17 cellular contexts compared by ENCODE assay signal in genomic region chr11:16936643-16937042, GRCh38.
DNase-seq lines count a peak whose midpoint lies in the region; ATAC-seq and TF ChIP-seq lines count a peak whose summit lies in the region.
"Had no signal": no experiment of that assay in that cellular context is flagged by ENCODE, and none has a peak within 500 bp of the region (broad histone marks: within the 10 kb centered on the region; RNA-seq: fewer than 3 reads in every experiment).

No MANE protein-coding gene starts in this region.

- no peaks in the 10 kb centered on the region for H3K4me1 Mint-ChIP-seq in CD14-positive monocyte
- H3K4me1 Mint-ChIP-seq in stimulated activated naive B cell treated with anti-CD40 and anti-IgM and Interleukin-4, amounts not matched to agents 10 μg/mL and 1 μg/mL and 100 μg/mL, for 72 hours: peaks cover 0 to 6% of the 10 kb centered on the region in 2 donors
- H3K4me1 Mint-ChIP-seq: activated naive CD4-positive, alpha-beta T cell treated with anti-CD3 and anti-CD28 coated beads, Interleukin-2, amount 50 U/mL, for 24 hours had no signal

- H3K27me3 Mint-ChIP-seq in CD14-positive monocyte (ENCODE audit: low read depth in 3 of 3): peaks cover 4 to 10% (median 5%) of the 10 kb centered on the region in 3 donors
- H3K27me3 Mint-ChIP-seq in stimulated activated naive B cell treated with anti-CD40 and anti-IgM and Interleukin-4, amounts not matched to agents 10 μg/mL and 1 μg/mL and 100 μg/mL, for 72 hours: peaks cover 3 to 9% of the 10 kb centered on the region in 2 donors
- H3K27me3 Mint-ChIP-seq: activated naive CD4-positive, alpha-beta T cell treated with anti-CD3 and anti-CD28 coated beads, Interleukin-2, amount 50 U/mL, for 24 hours had no signal

- H3K36me3 ChIP-seq in lower lobe of right lung: no peaks in the 10 kb centered on the region
- H3K36me3 ChIP-seq: esophagus squamous epithelium, suprapubic skin had no signal

- H3K9me3 ChIP-seq in lower lobe of right lung: no peaks in the 10 kb centered on the region
- H3K9me3 ChIP-seq: esophagus squamous epithelium, suprapubic skin had no signal

- peak; percentile 59 for DNase-seq in A172 (ENCODE audit: low spot score)
- peak; percentile 27 for DNase-seq in NCI-H526 treated with DMSO at 0.1 percent for 48 hours (lab: John Stamatoyannopoulos, UW)
- DNase-seq in Right ventricle myocardium superior: no peak
- DNase-seq in lower lobe of right lung: no peak
- DNase-seq in CD14-positive monocyte (ENCODE audit: low spot score): no peak
- DNase-seq in RPMI8226: no peak
- no peak for DNase-seq in foreskin melanocyte
- no peak for DNase-seq in stimulated activated naive B cell treated with anti-CD40 and anti-IgM and Interleukin-4, amounts not matched to agents 10 μg/mL and 1 μg/mL and 100 μg/mL, for 72 hours
- DNase-seq: ACHN; activated T-cell treated with anti-CD3 and anti-CD28 coated beads, Interleukin-2, amount 50 U/mL, for 72 hours; C1 segment of cervical spinal cord; esophagus squamous epithelium; retina; stimulated activated CD4-positive, alpha-beta T cell treated with anti-CD3 and anti-CD28 coated beads, Interleukin-15, amount 100 ng/mL, for 24 hours had no signal

- intact Hi-C loops in Right ventricle myocardium superior (cut with DNase I) (no loop called here), lower lobe of right lung (cut with DNase I) (no loop called here), CD14-positive monocyte (cut with micrococcal nuclease) (no loop called here)

- no peak overlapping the region for H3K27ac ChIP-seq in lower lobe of right lung
- H3K27ac ChIP-seq: esophagus squamous epithelium, RWPE1, suprapubic skin had no signal

- no peak overlapping the region for H3K27ac Mint-ChIP-seq in CD14-positive monocyte
- no peak overlapping the region for H3K27ac Mint-ChIP-seq in stimulated activated naive B cell treated with anti-CD40 and anti-IgM and Interleukin-4, amounts not matched to agents 10 μg/mL and 1 μg/mL and 100 μg/mL, for 72 hours
- H3K27ac Mint-ChIP-seq: activated naive CD4-positive, alpha-beta T cell treated with anti-CD3 and anti-CD28 coated beads, Interleukin-2, amount 50 U/mL, for 24 hours; activated T-cell treated with anti-CD3 and anti-CD28 coated beads, Interleukin-2, amount 50 U/mL, for 72 hours had no signal

- no peak overlapping the region for H3K4me3 Mint-ChIP-seq in CD14-positive monocyte
- no peak overlapping the region for H3K4me3 Mint-ChIP-seq in stimulated activated naive B cell treated with anti-CD40 and anti-IgM and Interleukin-4, amounts not matched to agents 10 μg/mL and 1 μg/mL and 100 μg/mL, for 72 hours
- H3K4me3 Mint-ChIP-seq: activated naive CD4-positive, alpha-beta T cell treated with anti-CD3 and anti-CD28 coated beads, Interleukin-2, amount 50 U/mL, for 24 hours; activated T-cell treated with anti-CD3 and anti-CD28 coated beads, Interleukin-2, amount 50 U/mL, for 72 hours had no signal

- no peaks in the 10 kb centered on the region for H3K27me3 ChIP-seq in lower lobe of right lung (ENCODE audit: low read depth)
- H3K27me3 ChIP-seq: esophagus squamous epithelium, suprapubic skin had no signal

- H3K36me3 Mint-ChIP-seq in CD14-positive monocyte: no peaks in the 10 kb centered on the region
- H3K36me3 Mint-ChIP-seq in stimulated activated naive B cell treated with anti-CD40 and anti-IgM and Interleukin-4, amounts not matched to agents 10 μg/mL and 1 μg/mL and 100 μg/mL, for 72 hours: no peaks in the 10 kb centered on the region
- H3K36me3 Mint-ChIP-seq: activated naive CD4-positive, alpha-beta T cell treated with anti-CD3 and anti-CD28 coated beads, Interleukin-2, amount 50 U/mL, for 24 hours had no signal

- H3K9me3 Mint-ChIP-seq in CD14-positive monocyte: no peaks in the 10 kb centered on the region
- H3K9me3 Mint-ChIP-seq in stimulated activated naive B cell treated with anti-CD40 and anti-IgM and Interleukin-4, amounts not matched to agents 10 μg/mL and 1 μg/mL and 100 μg/mL, for 72 hours: no peaks in the 10 kb centered on the region
- H3K9me3 Mint-ChIP-seq: activated naive CD4-positive, alpha-beta T cell treated with anti-CD3 and anti-CD28 coated beads, Interleukin-2, amount 50 U/mL, for 24 hours; activated T-cell treated with anti-CD3 and anti-CD28 coated beads, Interleukin-2, amount 50 U/mL, for 72 hours had no signal

- no peaks in the 10 kb centered on the region for H3K4me1 ChIP-seq in lower lobe of right lung

- no peak overlapping the region for H3K4me3 ChIP-seq in lower lobe of right lung
- H3K4me3 ChIP-seq: esophagus squamous epithelium, suprapubic skin had no signal

- no peak for TF ChIP-seq CTCF in lower lobe of right lung (IDR thresholded peaks at IDR 0.05)
- no peak for TF ChIP-seq CTCF in CD14-positive monocyte (IDR thresholded peaks at IDR 0.05)

- ATAC-seq in Right ventricle myocardium superior (ENCODE audit: poor library complexity) (peak; percentile 84), lower lobe of right lung (peak; percentile 47 to 85)
- ATAC-seq in stimulated activated naive B cell treated with anti-CD40 and anti-IgM and Interleukin-4, amounts not matched to agents 10 μg/mL and 1 μg/mL and 100 μg/mL, for 72 hours (replicated peaks): no peak
- ATAC-seq: activated T-cell treated with anti-CD3 and anti-CD28 coated beads, Interleukin-2, amount 50 U/mL, for 72 hours had no signal

Comparison
In these comparisons a context has a peak if more than half of its experiments do, and no peak if none do; other contexts are left out.
1. DNase-seq: peak in A172 (single experiment) and NCI-H526 treated with DMSO at 0.1 percent for 48 hours (single experiment); none in Right ventricle myocardium superior (single experiment), lower lobe of right lung (single experiment), CD14-positive monocyte (single experiment), RPMI8226 (single experiment), foreskin melanocyte (single experiment) and stimulated activated naive B cell treated with anti-CD40 and anti-IgM and Interleukin-4, amounts not matched to agents 10 μg/mL and 1 μg/mL and 100 μg/mL, for 72 hours (single experiment).
2. ATAC-seq: peak in Right ventricle myocardium superior (single experiment) and lower lobe of right lung (2 of 2); none in stimulated activated naive B cell treated with anti-CD40 and anti-IgM and Interleukin-4, amounts not matched to agents 10 μg/mL and 1 μg/mL and 100 μg/mL, for 72 hours (0 of 2).